In the genomic region with DNA sequence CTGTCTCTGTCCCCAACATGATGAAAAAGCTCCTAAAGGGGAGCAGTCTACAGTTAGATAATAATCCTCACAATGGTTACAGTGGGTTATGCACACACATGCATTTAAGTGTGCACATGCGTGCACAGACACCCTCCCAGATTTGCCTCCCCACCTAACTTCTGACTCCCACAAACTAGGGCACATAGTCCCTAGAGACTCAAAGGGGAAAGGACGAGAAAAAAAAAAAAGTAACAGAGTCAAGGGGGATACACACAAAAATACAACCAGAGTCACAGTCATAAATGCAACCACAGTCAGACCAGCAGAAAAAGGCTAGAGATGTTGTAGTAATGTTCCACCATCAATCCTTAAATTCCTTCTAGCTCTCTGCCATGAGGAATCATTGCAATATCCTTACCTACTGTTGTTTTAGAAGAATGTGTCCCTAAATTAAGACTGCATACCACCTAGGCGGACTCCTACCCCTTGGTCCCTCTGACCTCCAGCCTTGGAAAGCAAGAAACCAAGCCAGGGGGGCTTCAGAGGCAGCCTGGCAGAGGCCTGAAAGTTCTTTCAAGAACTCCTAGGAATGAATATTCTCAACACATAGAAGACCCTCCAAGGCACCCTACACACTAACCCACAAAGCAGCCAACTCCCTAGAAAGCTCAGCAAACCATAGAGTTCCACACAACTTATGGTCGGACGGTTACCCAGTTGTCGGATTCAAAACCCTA, we compare ENCODE assay signal across 7 cellular contexts. TPM values are rescaled to one million over a fixed set of nuclear protein-coding genes. Genes with fewer than 3 reads are reported as not detected.
DNase-seq lines count a peak whose midpoint lies in the region; ATAC-seq and TF ChIP-seq lines count a peak whose summit lies in the region.

No MANE protein-coding gene starts in this region.

- no peak for DNase-seq in HL-60 (ENCODE audit: low read depth in 1 of 2, low spot score in 1 of 2)
- DNase-seq in activated naive CD4-positive, alpha-beta T cell treated with anti-CD3 and anti-CD28 coated beads, Interleukin-2, amount 50 U/mL, for 72 hours (ENCODE audit: low spot score in 2 of 2), result no peak
- no peak for DNase-seq in stomach
- DNase-seq in NCI-H774 (lab: John Stamatoyannopoulos, UW), result no peak
- DNase-seq in stimulated activated CD4-positive, alpha-beta T cell treated with anti-CD3 and anti-CD28 coated beads, Interleukin-4, amount 100 ng/mL, for 24 hours, result no peak

- H3K27me3 ChIP-seq in HL-60 (ENCODE audit: insufficient read depth, poor library complexity, severe bottlenecking) (no peaks in the 10 kb centered on the region), iPS-20b (ENCODE audit: insufficient read depth, low read length) (no peaks in the 10 kb centered on the region), stomach (no peaks in the 10 kb centered on the region)

- H3K9me3 Mint-ChIP-seq in activated naive CD4-positive, alpha-beta T cell treated with anti-CD3 and anti-CD28 coated beads, Interleukin-2, amount 50 U/mL, for 72 hours, result no peaks in the 10 kb centered on the region

- intact Hi-C loops in stomach (cut with DNase I; ENCODE audit: low total_unique reads), result no loop called here

- peak overlapping the region; percentile 94 to 98 for H3K27ac Mint-ChIP-seq in activated naive CD4-positive, alpha-beta T cell treated with anti-CD3 and anti-CD28 coated beads, Interleukin-2, amount 50 U/mL, for 72 hours

- H3K36me3 ChIP-seq in iPS-20b (ENCODE audit: insufficient read depth, low read depth, low read length) (peaks cover 51% of the 10 kb centered on the region), stomach (peaks cover 32 to 55% (median 46%) of the 10 kb centered on the region in 4 donors)

- H3K27ac ChIP-seq in HL-60 (replicated peaks) (peak overlapping the region; percentile 88), iPS-20b (ENCODE audit: low read length) (peak overlapping the region; percentile 23), stomach (peak overlapping the region; percentile 83 to 98 (median 97))

- ATAC-seq in activated naive CD4-positive, alpha-beta T cell treated with anti-CD3 and anti-CD28 coated beads, Interleukin-2, amount 50 U/mL, for 72 hours, result no peak
- ATAC-seq in HG03457 (IDR thresholded peaks at IDR 0.05; ENCODE audit: unreplicated experiment), result no peak

- no peak for TF ChIP-seq EP300 in stomach (IDR thresholded peaks at IDR 0.05)

- H3K4me1 ChIP-seq in iPS-20b (ENCODE audit: insufficient read depth, low read length) (peaks cover 20% of the 10 kb centered on the region), stomach (peaks cover 53 to 83% (median 72%) of the 10 kb centered on the region in 4 donors)

- peak overlapping the region; percentile 96 for H3K4me3 ChIP-seq in HL-60 (replicated peaks; ENCODE audit: insufficient read depth, low read length)
- H3K4me3 ChIP-seq in iPS-20b (ENCODE audit: low read length), result peak overlapping the region; percentile 91
- H3K4me3 ChIP-seq in stomach, result peak overlapping the region; percentile 73 to 98 (median 97)

- no peaks in the 10 kb centered on the region for H3K9me3 ChIP-seq in iPS-20b (ENCODE audit: insufficient read depth, low read depth, low read length)
- H3K9me3 ChIP-seq in stomach, result no peaks in the 10 kb centered on the region

- TF ChIP-seq CTCF in HL-60 (IDR thresholded peaks at IDR 0.05; ENCODE audit: insufficient read depth, low read length) (no peak), stomach (IDR thresholded peaks at IDR 0.05) (no peak)

- 20 to 27% (median 25%) methylated on average over 6 of the region's 6 CpGs for WGBS in stomach, 5 donors

- H3K9ac ChIP-seq in iPS-20b (ENCODE audit: low read depth, low read length), result peak overlapping the region; percentile 91

- TF ChIP-seq POLR2A in stomach (IDR thresholded peaks at IDR 0.05), result no peak

- peaks cover 25 to 43% of the 10 kb centered on the region in 2 donors for H3K36me3 Mint-ChIP-seq in activated naive CD4-positive, alpha-beta T cell treated with anti-CD3 and anti-CD28 coated beads, Interleukin-2, amount 50 U/mL, for 72 hours

RNA-seq across cellular contexts. Expression of a gene that starts 1.3 kb away (rescaled TPM):
- 100 to 1,000 TPM in 1 of 2 donors, 10 to 100 TPM in 1; 67.6 to 174 TPM for total RNA-seq in activated naive CD4-positive, alpha-beta T cell treated with anti-CD3 and anti-CD28 coated beads, Interleukin-2, amount 50 U/mL, for 72 hours
- total RNA-seq in stomach, result 10 to 100 TPM in 2 of 5 donors, 1 to 10 TPM in 3; 1.4 to 49.6 (median 8.0) TPM
- polyA plus RNA-seq in stomach, result 10 to 100 TPM; 26.9 to 31.1 (median 27.1) TPM

RNA-seq across cellular contexts. Expression of a gene that starts 6.2 kb away (rescaled TPM):
- total RNA-seq in activated naive CD4-positive, alpha-beta T cell treated with anti-CD3 and anti-CD28 coated beads, Interleukin-2, amount 50 U/mL, for 72 hours, result 10 to 100 TPM; 54.9 to 96.6 TPM
- total RNA-seq in stomach, result 10 to 100 TPM in 4 of 5 donors, 1 to 10 TPM in 1; 6.4 to 80.6 (median 24.9) TPM
- polyA plus RNA-seq in stomach, result 10 to 100 TPM; 29.9 to 54.8 (median 39.8) TPM

RNA-seq across cellular contexts. Expression of a gene that starts 10.5 kb away (rescaled TPM):
- total RNA-seq in activated naive CD4-positive, alpha-beta T cell treated with anti-CD3 and anti-CD28 coated beads, Interleukin-2, amount 50 U/mL, for 72 hours, result 10 to 100 TPM in 1 of 2 donors, 1 to 10 TPM in 1; 8.9 to 12.0 TPM
- total RNA-seq in stomach, result 10 to 100 TPM in 1 of 5 donors, 1 to 10 TPM in 3, not detected in 1; 2.7 to 16.7 (median 7.3) TPM
- 10 to 100 TPM; 10.9 to 32.9 (median 11.8) TPM for polyA plus RNA-seq in stomach

RNA-seq across cellular contexts. Expression of a gene that starts 10.6 kb away (rescaled TPM):
- total RNA-seq in activated naive CD4-positive, alpha-beta T cell treated with anti-CD3 and anti-CD28 coated beads, Interleukin-2, amount 50 U/mL, for 72 hours, result 100 to 1,000 TPM; 131 to 132 TPM
- total RNA-seq in stomach, result 10 to 100 TPM; 20.9 to 73.0 (median 36.6) TPM
- 10 to 100 TPM; 11.8 to 19.9 (median 14.1) TPM for polyA plus RNA-seq in stomach

RNA-seq across cellular contexts. Expression of a gene that starts 20.3 kb away (rescaled TPM):
- total RNA-seq in activated naive CD4-positive, alpha-beta T cell treated with anti-CD3 and anti-CD28 coated beads, Interleukin-2, amount 50 U/mL, for 72 hours, result 100 to 1,000 TPM in 1 of 2 donors, 10 to 100 TPM in 1; 51.0 to 130 TPM
- 100 to 1,000 TPM; 130 to 859 (median 234) TPM for total RNA-seq in stomach
- 100 to 1,000 TPM; 214 to 340 (median 237) TPM for polyA plus RNA-seq in stomach

Comparison
In these comparisons a context has a peak if more than half of its experiments do, and no peak if none do; other contexts are left out.
1. H3K27ac ChIP-seq: peak in every context shown above with its lines; median percentile 97 in stomach; 88 in HL-60; 23 in iPS-20b.